In genomic region chrX:121301356-121301755, GRCh38 we compare ENCODE assay signal across 25 cellular contexts.
"Had no signal": no experiment of that assay in that cellular context is flagged by ENCODE, and none has a peak within 500 bp of the region (broad histone marks: within the 10 kb centered on the region; RNA-seq: fewer than 3 reads in every experiment).

No MANE protein-coding gene starts in this region.

- H3K9me3 ChIP-seq: SJSA1 had no signal

- H3K4me3 Mint-ChIP-seq: IgD-negative memory B cell had no signal

- H3K4me2 ChIP-seq: KMS-11 had no signal

- H3K4me1 Mint-ChIP-seq: IgD-negative memory B cell had no signal

- FAIRE-seq: HTR-8/SVneo, K562, RCC 7860 had no signal

- H3K4me1 ChIP-seq: SJSA1 had no signal

- H3K27me3 ChIP-seq: SJSA1 had no signal

- H3K27me3 Mint-ChIP-seq: IgD-negative memory B cell had no signal

- DNase-seq: Kasumi-1, MM.1S, NCI-H1092 treated with DMSO at 0.1 percent for 48 hours, NCI-H1436, NCI-H187, NCI-H2029, NCI-H2081 treated with DMSO at 0.1 percent for 48 hours, NCI-H2171, NCI-H226, NCI-H446, NCI-H510A, NCI-H524 treated with DMSO at 0.1 percent for 48 hours, NCI-H69, NCI-H774, Right ventricle myocardium superior, RPMI8226, SIG-M5 had no signal

- H3K36me3 ChIP-seq: SJSA1 had no signal

- ATAC-seq: K562 had no signal

- H3K27ac ChIP-seq: HL-60, KMS-11, SJSA1, SK-N-MC had no signal

- H3K27ac Mint-ChIP-seq: IgD-negative memory B cell had no signal

- H3K36me3 Mint-ChIP-seq: IgD-negative memory B cell had no signal

- H3K4me3 ChIP-seq: K562, SJSA1, SK-N-MC had no signal
